18 cellular contexts compared by ENCODE assay signal in the genomic region with DNA sequence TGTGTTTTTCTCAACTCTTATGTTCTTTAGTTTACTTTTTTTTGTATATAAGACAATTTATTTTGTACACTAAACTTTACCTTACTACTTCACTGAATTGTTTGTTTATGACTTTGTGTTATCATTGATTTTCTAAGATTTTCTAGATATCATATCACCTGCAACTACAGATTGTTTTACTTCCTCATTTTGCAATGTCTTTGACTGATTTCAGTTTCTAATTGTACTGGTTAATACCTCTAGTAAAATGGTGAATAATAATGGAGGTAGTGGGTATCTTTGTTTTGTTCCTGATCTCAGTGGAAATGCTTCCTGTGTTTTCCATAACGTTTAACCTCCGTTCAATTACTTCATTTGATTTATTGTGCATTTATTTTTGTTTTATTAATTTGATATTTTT.
A peak's percentile ranks its signal among the peaks of the same experiment; 100 is the strongest.
DNase-seq lines count a peak whose midpoint lies in the region; ATAC-seq, FAIRE-seq and TF ChIP-seq lines count a peak whose summit lies in the region.
"Had no signal": no experiment of that assay in that cellular context is flagged by ENCODE, and none has a peak within 500 bp of the region (broad histone marks: within the 10 kb centered on the region; RNA-seq: fewer than 3 reads in every experiment).

No MANE protein-coding gene starts in this region.

- no peak overlapping the region for H3K27ac Mint-ChIP-seq in mesothelial cell of epicardium
- H3K27ac Mint-ChIP-seq in activated CD4-positive, alpha-beta T cell treated with anti-CD3 and anti-CD28 coated beads for 36 hours: no peak overlapping the region
- H3K27ac Mint-ChIP-seq: CD4-positive, alpha-beta memory T cell had no signal

- CTCF ChIA-PET in activated CD4-positive, alpha-beta T cell treated with anti-CD3 and anti-CD28 coated beads for 36 hours (lab: Charles Lee): no interaction called here

- no peaks in the 10 kb centered on the region for H3K36me3 Mint-ChIP-seq in mesothelial cell of epicardium
- no peaks in the 10 kb centered on the region for H3K36me3 Mint-ChIP-seq in activated CD4-positive, alpha-beta T cell treated with anti-CD3 and anti-CD28 coated beads for 36 hours (ENCODE audit: low read depth)
- H3K36me3 Mint-ChIP-seq: CD4-positive, alpha-beta memory T cell had no signal

- intact Hi-C loops in activated CD4-positive, alpha-beta T cell treated with anti-CD3 and anti-CD28 coated beads for 36 hours (cut with DNase I, micrococcal nuclease): no loop called here

- H3K4me3 Mint-ChIP-seq in mesothelial cell of epicardium: no peak overlapping the region
- H3K4me3 Mint-ChIP-seq in activated CD4-positive, alpha-beta T cell treated with anti-CD3 and anti-CD28 coated beads for 36 hours: no peak overlapping the region
- H3K4me3 Mint-ChIP-seq: CD4-positive, alpha-beta memory T cell had no signal

- no peaks in the 10 kb centered on the region for H3K27me3 Mint-ChIP-seq in mesothelial cell of epicardium (ENCODE audit: low read depth)
- no peaks in the 10 kb centered on the region for H3K27me3 Mint-ChIP-seq in activated CD4-positive, alpha-beta T cell treated with anti-CD3 and anti-CD28 coated beads for 36 hours
- H3K27me3 Mint-ChIP-seq: CD4-positive, alpha-beta memory T cell had no signal

- ATAC-seq in GM18870 (IDR thresholded peaks at IDR 0.05; ENCODE audit: unreplicated experiment): peak; percentile 87
- peak; percentile 44 for ATAC-seq in HG02870 (IDR thresholded peaks at IDR 0.05; ENCODE audit: unreplicated experiment)
- peak; percentile 91 for ATAC-seq in HG03469 (IDR thresholded peaks at IDR 0.05; ENCODE audit: unreplicated experiment)
- ATAC-seq in activated CD4-positive, alpha-beta T cell treated with anti-CD3 and anti-CD28 coated beads for 36 hours: no peak
- ATAC-seq in HG03095 (IDR thresholded peaks at IDR 0.05; ENCODE audit: unreplicated experiment): no peak

- POLR2A ChIA-PET in activated CD4-positive, alpha-beta T cell treated with anti-CD3 and anti-CD28 coated beads for 36 hours (lab: Charles Lee): no interaction called here

- FAIRE-seq in G401.6 (lab: Jason Lieb, UNC): peak; percentile 69
- FAIRE-seq: GM12892 had no signal

- H3K4me1 Mint-ChIP-seq in mesothelial cell of epicardium: peaks cover 2% of the 10 kb centered on the region
- H3K4me1 Mint-ChIP-seq in activated CD4-positive, alpha-beta T cell treated with anti-CD3 and anti-CD28 coated beads for 36 hours: no peaks in the 10 kb centered on the region
- H3K4me1 Mint-ChIP-seq: CD4-positive, alpha-beta memory T cell had no signal

- DNase-seq in mesothelial cell of epicardium (ENCODE audit: low spot score in 2 of 2, unreplicated experiment in 2 of 2): no peak
- no peak for DNase-seq in activated CD4-positive, alpha-beta T cell treated with anti-CD3 and anti-CD28 coated beads for 36 hours
- no peak for DNase-seq in activated CD4-positive, CD25-positive, alpha-beta regulatory T cell treated with anti-CD3 and anti-CD28 coated beads, Interleukin-2, amount 50 U/mL, for 72 hours
- DNase-seq: BE2C; CD4-positive, alpha-beta memory T cell; DND-41; GDM1; KBM-7; NCI-H1092; NCI-H1694; NCI-H510A treated with DMSO at 0.1 percent for 48 hours; NCI-H82 had no signal

- H3K9me3 Mint-ChIP-seq in mesothelial cell of epicardium: peaks cover 10% of the 10 kb centered on the region
- H3K9me3 Mint-ChIP-seq in activated CD4-positive, alpha-beta T cell treated with anti-CD3 and anti-CD28 coated beads for 36 hours (ENCODE audit: low read depth): peaks cover 5% of the 10 kb centered on the region

- TF ChIP-seq CTCF in mesothelial cell of epicardium (IDR thresholded peaks at IDR 0.05; ENCODE audit: unreplicated experiment): no peak

Comparison
In these comparisons a context has a peak if more than half of its experiments do, and no peak if none do; other contexts are left out.
1. ATAC-seq: peak in GM18870 (single experiment), HG02870 (single experiment) and HG03469 (single experiment); none in activated CD4-positive, alpha-beta T cell treated with anti-CD3 and anti-CD28 coated beads for 36 hours (single experiment) and HG03095 (single experiment).